In the genomic region with DNA sequence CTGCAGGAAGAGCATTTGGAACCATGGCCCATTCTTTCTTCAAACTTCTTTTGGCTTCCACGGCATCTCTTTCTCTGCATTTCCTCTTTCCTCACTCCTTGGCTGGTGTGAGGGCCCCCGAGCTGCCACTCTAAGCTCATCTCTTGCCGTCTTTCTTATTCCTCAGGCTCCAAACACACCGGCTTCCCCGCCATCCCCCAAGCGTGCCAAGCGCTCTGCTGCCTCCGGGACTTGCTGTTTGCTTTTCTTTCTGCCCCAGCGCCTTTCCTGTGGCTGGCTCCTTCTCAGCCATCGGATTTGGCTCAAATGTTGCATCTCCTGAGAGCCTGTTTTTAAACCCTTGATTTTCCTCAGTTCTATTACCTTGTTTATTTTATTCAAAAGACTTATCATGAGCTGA, we compare ENCODE assay signal across 5 cellular contexts.
"Had no signal": no experiment of that assay in that cellular context is flagged by ENCODE, and none has a peak within 500 bp of the region (broad histone marks: within the 10 kb centered on the region; RNA-seq: fewer than 3 reads in every experiment).

No MANE protein-coding gene starts in this region.

- H3K4me1 Mint-ChIP-seq: IgD-negative memory B cell had no signal

- H3K4me3 Mint-ChIP-seq: HFFc6, IgD-negative memory B cell had no signal

- H3K9me3 Mint-ChIP-seq: HFFc6 had no signal

- DNase-seq: GM23248, GOT3, H7, HFFc6 had no signal

- H3K27ac Mint-ChIP-seq: HFFc6, IgD-negative memory B cell had no signal

- H3K36me3 Mint-ChIP-seq: IgD-negative memory B cell had no signal
